9 cellular contexts compared by ENCODE assay signal in the genomic region with DNA sequence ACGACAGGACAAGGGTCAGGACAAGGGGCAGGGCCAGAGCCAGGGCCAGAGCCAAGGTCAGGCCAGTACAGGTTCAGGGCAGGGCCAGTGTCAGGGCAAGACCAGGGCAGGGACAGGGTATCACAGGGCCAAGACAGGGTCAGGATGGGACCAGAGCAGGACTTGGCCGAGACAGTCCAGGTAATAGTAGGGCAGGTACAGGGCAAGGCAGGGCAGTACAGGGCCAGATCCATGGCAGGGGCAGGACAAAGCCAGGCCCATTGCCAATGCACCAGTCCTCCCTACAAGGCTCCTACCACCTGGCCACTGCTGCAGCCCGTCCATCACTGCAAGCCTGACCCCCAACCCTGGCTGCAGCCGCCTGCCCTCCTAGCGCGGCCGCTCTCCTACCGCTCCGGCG. TPM values are rescaled to one million over a fixed set of nuclear protein-coding genes. Genes with fewer than 3 reads are reported as not detected.
"Had no signal": no experiment of that assay in that cellular context is flagged by ENCODE, and none has a peak within 500 bp of the region (broad histone marks: within the 10 kb centered on the region; RNA-seq: fewer than 3 reads in every experiment).

No MANE protein-coding gene starts in this region.

RNA-seq across cellular contexts. Expression of gene TP53TG3F, which starts 50.5 kb away (rescaled TPM):
- total RNA-seq: OCI-LY7, PC-3, PC-9, Peyer's patch, Right ventricle myocardium inferior, Right ventricle myocardium superior, RPMI7951, SJSA1, SK-MEL-5 had no signal
